Comparison of ENCODE assay signal across 1 cellular context in genomic region chr17:68231536-68231935, GRCh38.
TF ChIP-seq lines count a peak whose summit lies in the region.

No MANE protein-coding gene starts in this region.

TF ChIP-seq in A549, 52 proteins besides CTCF, POLR2A, EP300 and RAD21 (continued from another document):
- no peak for TF ChIP-seq REST (IDR thresholded peaks at IDR 0.05)
- TF ChIP-seq KDM1A (IDR thresholded peaks at IDR 0.05; ENCODE audit: low read depth) = no peak
- TF ChIP-seq CBX2 (IDR thresholded peaks at IDR 0.05; ENCODE audit: borderline replicate concordance, low read depth) = no peak
TF ChIP-seq in A549: peak in this region for 0.
